39 cellular contexts compared by ENCODE assay signal in genomic region chr5:54897001-54897400, GRCh38.
"Had no signal": no experiment of that assay in that cellular context is flagged by ENCODE, and none has a peak within 500 bp of the region (broad histone marks: within the 10 kb centered on the region; RNA-seq: fewer than 3 reads in every experiment).

No MANE protein-coding gene starts in this region.

- H3K27ac ChIP-seq: adrenal gland, ascending aorta, body of pancreas, brain microvascular endothelial cell, breast epithelium, cardiac muscle cell had no signal

- H3K9me3 ChIP-seq: adrenal gland, ascending aorta, body of pancreas, breast epithelium had no signal

- H3K36me3 Mint-ChIP-seq: activated naive CD4-positive, alpha-beta T cell treated with anti-CD3 and anti-CD28 coated beads, Interleukin-2, amount 10 ng/mL, durations not matched to agents 7 days and 5 days; activated naive CD4-positive, alpha-beta T cell treated with anti-CD3 and anti-CD28 coated beads, Interleukin-2, amount 50 U/mL, for 24 hours; activated naive CD8-positive, alpha-beta T cell; brain had no signal

- H3K4me3 ChIP-seq: adrenal gland, ascending aorta, body of pancreas, breast epithelium, cardiac muscle cell had no signal

- H3K27me3 ChIP-seq: adrenal gland, ascending aorta, body of pancreas, brain microvascular endothelial cell, breast epithelium, cardiac muscle cell had no signal

- H3K4me1 Mint-ChIP-seq: activated T-helper 17 cell treated with anti-CD3 and anti-CD28 coated beads, Interleukin-2, amount 50 U/mL, for 72 hours had no signal

- H3K27ac Mint-ChIP-seq: activated naive CD4-positive, alpha-beta T cell treated with anti-CD3 and anti-CD28 coated beads for 36 hours; activated naive CD4-positive, alpha-beta T cell treated with anti-CD3 and anti-CD28 coated beads, Interleukin-2, amount 10 ng/mL, durations not matched to agents 7 days and 5 days; activated naive CD4-positive, alpha-beta T cell treated with anti-CD3 and anti-CD28 coated beads, Interleukin-2, amount 50 U/mL, for 24 hours; activated naive CD4-positive, alpha-beta T cell treated with anti-CD3 and anti-CD28 coated beads, Interleukin-2, amount 50 U/mL, for 72 hours; activated naive CD8-positive, alpha-beta T cell; activated naive CD8-positive, alpha-beta T cell treated with anti-CD3 and anti-CD28 coated beads for 36 hours; activated naive CD8-positive, alpha-beta T cell treated with anti-CD3 and anti-CD28 coated beads, Interleukin-2, amount 10 ng/mL, durations not matched to agents 7 days and 5 days; activated naive CD8-positive, alpha-beta T cell treated with anti-CD3 and anti-CD28 coated beads, Interleukin-2, amount 50 U/mL, for 24 hours; activated T-cell treated with anti-CD3 and anti-CD28 coated beads, Interleukin-2, amount 50 U/mL, for 24 hours; activated T-helper 1 cell treated with anti-CD3 and anti-CD28 coated beads, Interleukin-12 subunit alpha, Interleukin-12 subunit beta, Interleukin-2, Interleukin-4 antibody, amounts not matched to agents 30 ng/mL and 10 ng/mL and 1 ng/mL, durations not matched to agents 14 hours and 24 hours and 36 hours; activated T-helper 17 cell treated with anti-CD3 and anti-CD28 coated beads, Interleukin-2, amount 50 U/mL, for 72 hours; activated T-helper 2 cell treated with anti-CD3 and anti-CD28 coated beads, Interferon-gamma antibody, Interleukin-2, Interleukin-4, amounts not matched to agents 10 μg/mL and 5 μg/mL and 100 μg/mL, durations not matched to agents 14 hours and 24 hours and 36 hours; brain had no signal

- DNase-seq: activated effector memory CD4-positive, alpha-beta T cell treated with anti-CD3 and anti-CD28 coated beads, Interleukin-2, amount 50 U/mL, for 16 hours; activated effector memory CD4-positive, alpha-beta T cell treated with Interleukin-2 at 50 U/mL for 16 hours; activated gamma-delta T cell; activated gamma-delta T cell treated with Interleukin-2 at 50 U/mL for 16 hours; activated naive CD4-positive, alpha-beta T cell; activated naive CD4-positive, alpha-beta T cell treated with anti-CD3 and anti-CD28 coated beads for 36 hours; activated naive CD4-positive, alpha-beta T cell treated with anti-CD3 and anti-CD28 coated beads, Interleukin-2, amount 10 ng/mL, durations not matched to agents 7 days and 5 days; activated naive CD4-positive, alpha-beta T cell treated with anti-CD3 and anti-CD28 coated beads, Interleukin-2, amount 50 U/mL, for 16 hours; activated naive CD4-positive, alpha-beta T cell treated with Interleukin-2 at 50 U/mL for 16 hours; activated naive CD8-positive, alpha-beta T cell treated with anti-CD3 and anti-CD28 coated beads for 36 hours; activated naive CD8-positive, alpha-beta T cell treated with anti-CD3 and anti-CD28 coated beads, Interleukin-2, amount 10 ng/mL, durations not matched to agents 7 days and 5 days; activated naive CD8-positive, alpha-beta T cell treated with anti-CD3 and anti-CD28 coated beads, Interleukin-2, amount 50 U/mL, for 24 hours; activated T-cell treated with anti-CD3 and anti-CD28 coated beads, Interleukin-2, amount 50 U/mL, for 24 hours; activated T-cell treated with anti-CD3 and anti-CD28 coated beads, Interleukin-2, amount 50 U/mL, for 4 hours; activated T-cell treated with anti-CD3 and anti-CD28 coated beads, Interleukin-2, amount 50 U/mL, for 48 hours; activated T-cell treated with anti-CD3 and anti-CD28 coated beads, Interleukin-2, amount 50 U/mL, for 72 hours; adrenal gland; amniotic stem cell; amygdala; anterior cingulate cortex; aorta; body of pancreas; brain microvascular endothelial cell; caudate nucleus; central memory CD4-positive, alpha-beta T cell; cerebellar nuclear complex had no signal

- H3K36me3 ChIP-seq: adrenal gland, ascending aorta, brain microvascular endothelial cell, breast epithelium, cardiac muscle cell had no signal

- H3K4me3 Mint-ChIP-seq: activated naive CD4-positive, alpha-beta T cell treated with anti-CD3 and anti-CD28 coated beads for 36 hours; activated naive CD4-positive, alpha-beta T cell treated with anti-CD3 and anti-CD28 coated beads, Interleukin-2, amount 10 ng/mL, durations not matched to agents 7 days and 5 days; activated naive CD4-positive, alpha-beta T cell treated with anti-CD3 and anti-CD28 coated beads, Interleukin-2, amount 50 U/mL, for 24 hours; activated naive CD8-positive, alpha-beta T cell; activated naive CD8-positive, alpha-beta T cell treated with anti-CD3 and anti-CD28 coated beads for 36 hours; activated naive CD8-positive, alpha-beta T cell treated with anti-CD3 and anti-CD28 coated beads, Interleukin-2, amount 10 ng/mL, durations not matched to agents 7 days and 5 days; activated naive CD8-positive, alpha-beta T cell treated with anti-CD3 and anti-CD28 coated beads, Interleukin-2, amount 50 U/mL, for 24 hours; activated T-cell treated with anti-CD3 and anti-CD28 coated beads, Interleukin-2, amount 50 U/mL, for 24 hours; activated T-cell treated with anti-CD3 and anti-CD28 coated beads, Interleukin-2, amount 50 U/mL, for 4 hours; activated T-cell treated with anti-CD3 and anti-CD28 coated beads, Interleukin-2, amount 50 U/mL, for 72 hours; activated T-helper 1 cell treated with anti-CD3 and anti-CD28 coated beads, Interleukin-12 subunit alpha, Interleukin-12 subunit beta, Interleukin-2, Interleukin-4 antibody, amounts not matched to agents 30 ng/mL and 10 ng/mL and 1 ng/mL, durations not matched to agents 14 hours and 24 hours and 36 hours; activated T-helper 17 cell treated with anti-CD3 and anti-CD28 coated beads, Interleukin-2, amount 50 U/mL, for 72 hours; brain; central memory CD8-positive, alpha-beta T cell had no signal

- ATAC-seq: activated naive CD4-positive, alpha-beta T cell treated with anti-CD3 and anti-CD28 coated beads, Interleukin-2, amount 50 U/mL, for 72 hours; activated naive CD8-positive, alpha-beta T cell treated with anti-CD3 and anti-CD28 coated beads, Interleukin-2, amount 50 U/mL, for 24 hours; activated T-cell treated with anti-CD3 and anti-CD28 coated beads, Interleukin-2, amount 50 U/mL, for 4 hours; activated T-cell treated with anti-CD3 and anti-CD28 coated beads, Interleukin-2, amount 50 U/mL, for 72 hours; activated T-helper 17 cell treated with anti-CD3 and anti-CD28 coated beads, Interleukin-2, amount 50 U/mL, for 72 hours; body of pancreas had no signal

- FAIRE-seq: astrocyte, bronchial epithelial cell had no signal

- H3K4me1 ChIP-seq: adrenal gland, ascending aorta, body of pancreas, breast epithelium had no signal
